In genomic region chr5:128349044-128349629, GRCh38 we compare ENCODE assay signal across 13 cellular contexts.
A peak's percentile ranks its signal among the peaks of the same experiment; 100 is the strongest.
DNase-seq lines count a peak whose midpoint lies in the region; ATAC-seq, FAIRE-seq and TF ChIP-seq lines count a peak whose summit lies in the region.
"Had no signal": no experiment of that assay in that cellular context is flagged by ENCODE, and none has a peak within 500 bp of the region (broad histone marks: within the 10 kb centered on the region; RNA-seq: fewer than 3 reads in every experiment).

No MANE protein-coding gene starts in this region.

- H3K36me3 ChIP-seq in keratinocyte (ENCODE audit: control insufficient read depth in 2 of 2, extremely low read depth in 1 of 2, insufficient read depth in 2 of 2, low read length in 2 of 2), result peaks cover 8 to 13% of the 10 kb centered on the region in 2 experiments
- H3K36me3 ChIP-seq: thoracic aorta had no signal

- H3K9me3 ChIP-seq in keratinocyte (ENCODE audit: control insufficient read depth, low read depth, low read length), result no peaks in the 10 kb centered on the region
- H3K9me3 ChIP-seq: SK-N-SH, thoracic aorta had no signal

- H3K9ac ChIP-seq in keratinocyte (ENCODE audit: control insufficient read depth, extremely low read depth, insufficient read depth, low read length), result no peak overlapping the region
- H3K9ac ChIP-seq: SK-N-SH had no signal

- ATAC-seq in HG02870 (IDR thresholded peaks at IDR 0.05; ENCODE audit: unreplicated experiment), result no peak

- no peak overlapping the region for H2AFZ ChIP-seq in keratinocyte (ENCODE audit: control insufficient read depth, low read length)

- TF ChIP-seq CTCF in RWPE1 (conservative IDR thresholded peaks at IDR 0.05; ENCODE audit: low read depth) (no peak), keratinocyte (optimal IDR thresholded peaks at IDR 0.05 in 1 of 3, IDR thresholded peaks at IDR 0.05 in 1 of 3, conservative IDR thresholded peaks at IDR 0.05 in 1 of 3; ENCODE audit: extremely low read depth in 1 of 3, insufficient read depth in 2 of 3, low read length in 3 of 3) (no peak)

- peak; percentile 99 for FAIRE-seq in keratinocyte (lab: Jason Lieb, UNC)

- no peak overlapping the region for H3K27ac ChIP-seq in RWPE1
- H3K27ac ChIP-seq in keratinocyte (ENCODE audit: control insufficient read depth, insufficient read depth, low read length), result peak overlapping the region; percentile 25
- H3K27ac ChIP-seq: C4-2B, thoracic aorta had no signal

- H3K4me1 ChIP-seq in keratinocyte (ENCODE audit: control insufficient read depth, extremely low read depth, insufficient read depth, low read length), result peaks cover 11% of the 10 kb centered on the region

- DNase-seq in DMS53 treated with DMSO at 0.1 percent for 48 hours (lab: John Stamatoyannopoulos, UW; ENCODE audit: unreplicated experiment) (peak; percentile 96), NCI-H1417 (lab: John Stamatoyannopoulos, UW) (peak; percentile 74 to 94 (median 79)), RWPE1 (ENCODE audit: low spot score) (peak; percentile 89), keratinocyte (ENCODE audit: low read depth, low spot score) (peak; percentile 46), HEK293T (ENCODE audit: extremely low spot score) (no peak)
- no peak for DNase-seq in activated CD8-positive, alpha-beta memory T cell treated with anti-CD3 and anti-CD28 coated beads, Interleukin-2, amount 50 U/mL, for 48 hours
- no peak for DNase-seq in stimulated activated naive CD4-positive, alpha-beta T cell treated with Interleukin-2 at 50 U/mL for 16 hours (lab: John Stamatoyannopoulos, UW)
- DNase-seq: activated CD4-positive, alpha-beta T cell treated with anti-CD3 and anti-CD28 coated beads for 48 hours; NCI-H2107; SK-N-SH had no signal

- H4K20me1 ChIP-seq in keratinocyte (ENCODE audit: control insufficient read depth, extremely low read depth, insufficient read depth, low read length), result no peaks in the 10 kb centered on the region

- CTCF ChIA-PET in RWPE1 (lab: Yijun Ruan, JAX) (no interaction called here), HEK293T (lab: Yijun Ruan, JAX) (no interaction called here)

- POLR2A ChIA-PET in RWPE1 (lab: Yijun Ruan, JAX; ENCODE audit: low non-redundant PET), result no interaction called here
- POLR2A ChIA-PET in HEK293T (lab: Yijun Ruan, JAX), result no interaction called here

- dilution Hi-C loops in keratinocyte (cut with MboI; ENCODE audit: extremely low pct_ligation_motif_present, low sequenced_read_pairs), result no loop called here

- H3K4me3 ChIP-seq in keratinocyte (ENCODE audit: control insufficient read depth in 2 of 3, extremely low read depth in 1 of 3, insufficient read depth in 2 of 3, low read depth in 1 of 3, low read length in 3 of 3), result no peak overlapping the region
- H3K4me3 ChIP-seq: thoracic aorta had no signal

- no peaks in the 10 kb centered on the region for H3K79me2 ChIP-seq in keratinocyte (ENCODE audit: control insufficient read depth, insufficient read depth, low read length)

- peak overlapping the region; percentile 44 for H3K4me2 ChIP-seq in keratinocyte (ENCODE audit: control insufficient read depth, extremely low read depth, insufficient read depth, low read depth, low read length)
- H3K4me2 ChIP-seq: SK-N-SH had no signal

- no peaks in the 10 kb centered on the region for H3K9me1 ChIP-seq in keratinocyte (ENCODE audit: control insufficient read depth, extremely low read depth, insufficient read depth, low read length)

- no peaks in the 10 kb centered on the region for H3K27me3 ChIP-seq in keratinocyte (ENCODE audit: control insufficient read depth, extremely low read depth, insufficient read depth, low read length)

TF ChIP-seq in HEK293T, 16 proteins besides CTCF, POLR2A, EP300 and RAD21:
- TF ChIP-seq FOXM1 (IDR thresholded peaks at IDR 0.05; ENCODE audit: borderline replicate concordance), result no peak
- no peak for TF ChIP-seq ARNT (IDR thresholded peaks at IDR 0.05)
- TF ChIP-seq ZNF384 (IDR thresholded peaks at IDR 0.05), result no peak
- no peak for TF ChIP-seq BHLHE40 (IDR thresholded peaks at IDR 0.05; ENCODE audit: borderline replicate concordance)
- TF ChIP-seq ELF4 (IDR thresholded peaks at IDR 0.05), result no peak
- no peak for TF ChIP-seq CTBP1 (IDR thresholded peaks at IDR 0.05; ENCODE audit: borderline replicate concordance)
- TF ChIP-seq NFRKB (IDR thresholded peaks at IDR 0.05), result no peak
- TF ChIP-seq TARDBP (IDR thresholded peaks at IDR 0.05), result no peak
- TF ChIP-seq LEF1 (IDR thresholded peaks at IDR 0.05; ENCODE audit: borderline replicate concordance), result no peak
- no peak for TF ChIP-seq FOXA1 (IDR thresholded peaks at IDR 0.05)
- TF ChIP-seq SP1 (IDR thresholded peaks at IDR 0.05), result no peak
- TF ChIP-seq FOXK2 (IDR thresholded peaks at IDR 0.05), result no peak
- no peak for TF ChIP-seq SUZ12 (IDR thresholded peaks at IDR 0.05)
- TF ChIP-seq PKNOX1 (IDR thresholded peaks at IDR 0.05), result no peak
- no peak for TF ChIP-seq L3MBTL2 (conservative IDR thresholded peaks at IDR 0.05)
- TF ChIP-seq HDGF (IDR thresholded peaks at IDR 0.05; ENCODE audit: borderline replicate concordance), result no peak

Comparison
In these comparisons a context has a peak if more than half of its experiments do, and no peak if none do; other contexts are left out.
1. DNase-seq: peak in DMS53 treated with DMSO at 0.1 percent for 48 hours (single experiment), NCI-H1417 (3 of 3), RWPE1 (single experiment) and keratinocyte (single experiment); none in activated CD8-positive, alpha-beta memory T cell treated with anti-CD3 and anti-CD28 coated beads, Interleukin-2, amount 50 U/mL, for 48 hours (single experiment), stimulated activated naive CD4-positive, alpha-beta T cell treated with Interleukin-2 at 50 U/mL for 16 hours (single experiment) and HEK293T (single experiment).